In genomic region chr4:186191266-186192067, GRCh38 we compare ENCODE assay signal across 8 cellular contexts. TPM values are rescaled to one million over a fixed set of nuclear protein-coding genes. Genes with fewer than 3 reads are reported as not detected.
DNase-seq lines count a peak whose midpoint lies in the region; ATAC-seq and TF ChIP-seq lines count a peak whose summit lies in the region.

Gene CYP4V2 (plus strand): TSS chr4:186191567. CDS start chr4:186191824, 257 bp downstream.

- TF ChIP-seq CTCF in progenitor cell of endocrine pancreas (IDR thresholded peaks at IDR 0.05; ENCODE audit: unreplicated experiment): peak; percentile 56

- H3K4me3 Mint-ChIP-seq in IgD-negative memory B cell: peak within 1 kb of the TSS; percentile 91 to 99 (median 92)
- peak within 1 kb of the TSS; percentile 89 for H3K4me3 Mint-ChIP-seq in progenitor cell of endocrine pancreas (ENCODE audit: low read depth)

- DNase-seq in SW480 (ENCODE audit: low spot score): peak; percentile 73
- peak; percentile 90 for DNase-seq in adipocyte (ENCODE audit: low read depth)
- DNase-seq in left cardiac atrium: peak; percentile 85
- peak; percentile 60 for DNase-seq in progenitor cell of endocrine pancreas (ENCODE audit: low spot score, unreplicated experiment)
- DNase-seq in ureter (ENCODE audit: low spot score): peak; percentile 88

- H3K4me1 ChIP-seq in ES-I3 (ENCODE audit: insufficient read depth, low read length) (peaks cover 18% of the 10 kb centered on the region; the same call in 1 of the 2 replicates), adipocyte (ENCODE audit: control insufficient read depth, insufficient read depth, low read length) (peaks cover 14% of the 10 kb centered on the region)

- H3K9ac ChIP-seq in ES-I3 (ENCODE audit: low read depth, low read length) (peak within 1 kb of the TSS; percentile 85), adipocyte (ENCODE audit: low read length) (peak within 1 kb of the TSS; percentile 86)

- H3K9me3 Mint-ChIP-seq in IgD-negative memory B cell (no peaks in the 10 kb centered on the region), progenitor cell of endocrine pancreas (ENCODE audit: low read depth) (no peaks in the 10 kb centered on the region)

- intact Hi-C loops in left cardiac atrium (cut with DNase I): loop anchor here in 1 of 2 donors (5.0 kb wide), 1 partner anchor 44 kb away; no protein-coding TSS in a partner anchor

- no peaks in the 10 kb centered on the region for H3K9me3 ChIP-seq in ES-I3 (ENCODE audit: control insufficient read depth, insufficient read depth, low read length)
- no peaks in the 10 kb centered on the region for H3K9me3 ChIP-seq in adipocyte (ENCODE audit: control insufficient read depth, low read length)

- H3K36me3 Mint-ChIP-seq in IgD-negative memory B cell (peaks cover 3% of the 10 kb centered on the region), progenitor cell of endocrine pancreas (ENCODE audit: insufficient read depth) (no peaks in the 10 kb centered on the region)

- H3K27me3 Mint-ChIP-seq in IgD-negative memory B cell (no peaks in the 10 kb centered on the region), progenitor cell of endocrine pancreas (no peaks in the 10 kb centered on the region)

- H3K27me3 ChIP-seq in adipocyte (replicated peaks; ENCODE audit: control insufficient read depth, insufficient read depth, low read length): no peaks in the 10 kb centered on the region

- ATAC-seq in GM21576 (IDR thresholded peaks at IDR 0.05; ENCODE audit: unreplicated experiment) (peak; percentile 84), left cardiac atrium (peak; percentile 87 to 91)

- H3K4me1 Mint-ChIP-seq in IgD-negative memory B cell (peaks cover 20 to 31% (median 25%) of the 10 kb centered on the region in 3 donors), progenitor cell of endocrine pancreas (ENCODE audit: low read depth) (peaks cover 18% of the 10 kb centered on the region)

- H3K27ac Mint-ChIP-seq in IgD-negative memory B cell (peak within 1 kb of the TSS; percentile 96 to 97 (median 96)), progenitor cell of endocrine pancreas (peak within 1 kb of the TSS; percentile 93)

- peak within 1 kb of the TSS; percentile 89 for H3K4me3 ChIP-seq in adipocyte (ENCODE audit: low read length)

- no peaks in the 10 kb centered on the region for H3K36me3 ChIP-seq in ES-I3 (ENCODE audit: insufficient read depth, low read length)
- peaks cover 6% of the 10 kb centered on the region for H3K36me3 ChIP-seq in adipocyte (ENCODE audit: control insufficient read depth, insufficient read depth, low read length, severe bottlenecking)

RNA-seq across cellular contexts. Expression of gene CYP4V2, which starts in this region (rescaled TPM):
- polyA plus RNA-seq in IgD-negative memory B cell: 18.9 TPM
- 10 to 100 TPM; 26.6 to 32.7 TPM for total RNA-seq in left cardiac atrium
- 6.0 and 6.2 TPM in 2 replicates for total RNA-seq in progenitor cell of endocrine pancreas
- 47.3 TPM for total RNA-seq in ureter

Comparison
In these comparisons a context has a peak if more than half of its experiments do, and no peak if none do; other contexts are left out.
1. Peak in every context shown above with its lines: DNase-seq, ATAC-seq and H3K4me3 ChIP-seq.